In genomic region chr13:113210834-113211233, GRCh38 we compare ENCODE assay signal across 1 cellular context.
TF ChIP-seq lines count a peak whose summit lies in the region.

No MANE protein-coding gene starts in this region.

TF ChIP-seq in IMR-90, 13 proteins besides CTCF, POLR2A, EP300 and RAD21:
- no peak for TF ChIP-seq BHLHE40 (IDR thresholded peaks at IDR 0.05; ENCODE audit: low read depth, low read length)
- TF ChIP-seq MAZ (IDR thresholded peaks at IDR 0.05; ENCODE audit: borderline replicate concordance, low read depth, low read length) = no peak
- TF ChIP-seq CEBPB (IDR thresholded peaks at IDR 0.05; ENCODE audit: low read depth, low read length) = peak; percentile 58
